Comparison of ENCODE assay signal across 6 cellular contexts in genomic region chr19:35845215-35846037, GRCh38. TPM values are rescaled to one million over a fixed set of nuclear protein-coding genes. Genes with fewer than 3 reads are reported as not detected.
A peak's percentile ranks its signal among the peaks of the same experiment; 100 is the strongest.
DNase-seq lines count a peak whose midpoint lies in the region; ATAC-seq and TF ChIP-seq lines count a peak whose summit lies in the region.

No MANE protein-coding gene starts in this region.

- no peaks in the 10 kb centered on the region for H3K4me1 ChIP-seq in BE2C
- H3K4me1 ChIP-seq in iPS-20b (ENCODE audit: insufficient read depth, low read length), result peaks cover 3% of the 10 kb centered on the region; the same call in 1 of the 2 replicates

- no peak for TF ChIP-seq CTCF in BE2C (IDR thresholded peaks at IDR 0.05; ENCODE audit: low read depth, low read length)

- H3K27ac ChIP-seq in iPS-20b (ENCODE audit: low read length), result no peak overlapping the region

- H3K36me3 ChIP-seq in BE2C (no peaks in the 10 kb centered on the region), iPS-20b (ENCODE audit: insufficient read depth, low read depth, low read length) (no peaks in the 10 kb centered on the region)

- no peak for ATAC-seq in HG02759 (IDR thresholded peaks at IDR 0.05; ENCODE audit: unreplicated experiment)

- DNase-seq in BE2C (peak; percentile 33), RPMI7951 (ENCODE audit: low read depth) (peak; percentile 32), midbrain (lab: John Stamatoyannopoulos, UW) (no peak), cortex of kidney (lab: John Stamatoyannopoulos, UW) (no peak)

- H3K9ac ChIP-seq in iPS-20b (ENCODE audit: low read depth, low read length), result no peak overlapping the region

- peak overlapping the region; percentile 45 for H3K4me3 ChIP-seq in BE2C (ENCODE audit: low read depth, low read length)
- peak overlapping the region; percentile 64; the same call in 1 of the 2 replicates for H3K4me3 ChIP-seq in iPS-20b (ENCODE audit: low read length)

- peaks cover 46% of the 10 kb centered on the region for H3K27me3 ChIP-seq in BE2C
- peaks cover 83% of the 10 kb centered on the region for H3K27me3 ChIP-seq in iPS-20b (ENCODE audit: insufficient read depth, low read length)

- no peaks in the 10 kb centered on the region for H3K9me3 ChIP-seq in BE2C
- no peaks in the 10 kb centered on the region for H3K9me3 ChIP-seq in iPS-20b (ENCODE audit: insufficient read depth, low read depth, low read length)

RNA-seq across cellular contexts. Expression of gene NPHS1, which starts 6.9 kb away (rescaled TPM):
- polyA plus RNA-seq in BE2C (2012; ENCODE audit: insufficient read depth, insufficient read length, low read depth), result 0.86 TPM
- not detected in 2 replicates for total RNA-seq in RPMI7951 (2014; rRNA removed; shearing (Covaris generic))

RNA-seq across cellular contexts. Expression of gene KIRREL2, which starts 11.3 kb away (rescaled TPM):
- polyA plus RNA-seq in BE2C (2012; ENCODE audit: insufficient read depth, insufficient read length, low read depth), result 13.6 TPM
- total RNA-seq in RPMI7951 (2014; rRNA removed; shearing (Covaris generic)), result 0.10 TPM in 1 of 2 replicates, not detected in the other

RNA-seq across cellular contexts. Expression of gene APLP1, which starts 22.9 kb away (rescaled TPM):
- 319 TPM for polyA plus RNA-seq in BE2C (2012; ENCODE audit: insufficient read depth, insufficient read length, low read depth)
- 15.3 and 18.9 TPM in 2 replicates for total RNA-seq in RPMI7951 (2014; rRNA removed; shearing (Covaris generic))

RNA-seq across cellular contexts. Expression of gene PRODH2, which starts 32.8 kb away (rescaled TPM):
- not detected for polyA plus RNA-seq in BE2C (2012; ENCODE audit: insufficient read depth, insufficient read length, low read depth)
- total RNA-seq in RPMI7951 (2014; rRNA removed; shearing (Covaris generic)), result not detected in 2 replicates

RNA-seq across cellular contexts. Expression of gene NFKBID, which starts 54.9 kb away (rescaled TPM):
- polyA plus RNA-seq in BE2C (2012; ENCODE audit: insufficient read depth, insufficient read length, low read depth), result 3.8 TPM
- total RNA-seq in RPMI7951 (2014; rRNA removed; shearing (Covaris generic)), result 3.7 and 7.1 TPM in 2 replicates

Comparison
In these comparisons a context has a peak if more than half of its experiments do, and no peak if none do; other contexts are left out.
1. DNase-seq: peak in BE2C (single experiment) and RPMI7951 (single experiment); none in midbrain (single experiment) and cortex of kidney (single experiment).